ENCODE assay signal across 9 cellular contexts in genomic region chrX:65677954-65678469, GRCh38. TPM values are rescaled to one million over a fixed set of nuclear protein-coding genes. Genes with fewer than 3 reads are reported as not detected.
A peak's percentile ranks its signal among the peaks of the same experiment; 100 is the strongest.
DNase-seq lines count a peak whose midpoint lies in the region; ATAC-seq, FAIRE-seq and TF ChIP-seq lines count a peak whose summit lies in the region.
"Had no signal": no experiment of that assay in that cellular context is flagged by ENCODE, and none has a peak within 500 bp of the region (broad histone marks: within the 10 kb centered on the region; RNA-seq: fewer than 3 reads in every experiment).

No MANE protein-coding gene starts in this region.

- H3K9me3 Mint-ChIP-seq in activated naive CD8-positive, alpha-beta T cell treated with anti-CD3 and anti-CD28 coated beads, Interleukin-2, amount 50 U/mL, for 24 hours = no peaks in the 10 kb centered on the region
- H3K9me3 Mint-ChIP-seq in nephron progenitor cell = peaks cover 37% of the 10 kb centered on the region

- peaks cover 64% of the 10 kb centered on the region for H3K36me3 Mint-ChIP-seq in activated naive CD8-positive, alpha-beta T cell treated with anti-CD3 and anti-CD28 coated beads, Interleukin-2, amount 50 U/mL, for 24 hours (ENCODE audit: low read depth)
- peaks cover 19% of the 10 kb centered on the region for H3K36me3 Mint-ChIP-seq in nephron progenitor cell (ENCODE audit: low read depth)

- no peak for TF ChIP-seq POLR2A in stomach (IDR thresholded peaks at IDR 0.05)

- H3K27me3 Mint-ChIP-seq in activated naive CD8-positive, alpha-beta T cell treated with anti-CD3 and anti-CD28 coated beads, Interleukin-2, amount 50 U/mL, for 24 hours = no peaks in the 10 kb centered on the region
- no peaks in the 10 kb centered on the region for H3K27me3 Mint-ChIP-seq in nephron progenitor cell (ENCODE audit: low read depth, poor library complexity)

- TF ChIP-seq CTCF in HL-60 (IDR thresholded peaks at IDR 0.05; ENCODE audit: insufficient read depth, low read length) = no peak
- TF ChIP-seq CTCF in stomach (IDR thresholded peaks at IDR 0.05) = no peak
- TF ChIP-seq CTCF in nephron progenitor cell (IDR thresholded peaks at IDR 0.05) = no peak

- H3K4me1 Mint-ChIP-seq in activated naive CD8-positive, alpha-beta T cell treated with anti-CD3 and anti-CD28 coated beads, Interleukin-2, amount 50 U/mL, for 24 hours = peaks cover 87% of the 10 kb centered on the region
- H3K4me1 Mint-ChIP-seq in nephron progenitor cell = peaks cover under 1% of the 10 kb centered on the region

- no peak overlapping the region for H3K4me3 ChIP-seq in HL-60 (replicated peaks; ENCODE audit: insufficient read depth, low read length)
- H3K4me3 ChIP-seq in stomach = no peak overlapping the region

- H3K27me3 ChIP-seq in HL-60 (ENCODE audit: insufficient read depth, poor library complexity, severe bottlenecking) = no peaks in the 10 kb centered on the region
- no peaks in the 10 kb centered on the region for H3K27me3 ChIP-seq in stomach

- no peaks in the 10 kb centered on the region for H3K9me3 ChIP-seq in stomach

- WGBS in stomach, 5 donors = 16 to 44% (median 30%) methylated on average over 3 of the region's 3 CpGs

- peak overlapping the region; percentile 50 for H3K4me3 Mint-ChIP-seq in activated naive CD8-positive, alpha-beta T cell treated with anti-CD3 and anti-CD28 coated beads, Interleukin-2, amount 50 U/mL, for 24 hours
- no peak overlapping the region for H3K4me3 Mint-ChIP-seq in nephron progenitor cell

- FAIRE-seq in GM19239 (lab: Jason Lieb, UNC) = no peak
- FAIRE-seq: colon had no signal

- no peak for TF ChIP-seq EP300 in stomach (IDR thresholded peaks at IDR 0.05)

- DNase-seq in HL-60 (ENCODE audit: low read depth in 1 of 2, low spot score in 1 of 2) (no peak), left ventricle myocardium superior (no peak), stomach (no peak), SKM-1 treated with dmso at 0.1 percent for 144 hours (lab: John Stamatoyannopoulos, UW; ENCODE audit: unreplicated experiment) (no peak), GM19239 (ENCODE audit: insufficient read length, low spot score) (no peak), nephron progenitor cell (no peak)
- DNase-seq in activated naive CD8-positive, alpha-beta T cell treated with anti-CD3 and anti-CD28 coated beads, Interleukin-2, amount 50 U/mL, for 24 hours = no peak

- no peak for ATAC-seq in activated naive CD8-positive, alpha-beta T cell treated with anti-CD3 and anti-CD28 coated beads, Interleukin-2, amount 50 U/mL, for 24 hours
- ATAC-seq in left ventricle myocardium superior (peak; percentile 34), GM19023 (IDR thresholded peaks at IDR 0.05; ENCODE audit: unreplicated experiment) (no peak)

- H3K4me1 ChIP-seq in stomach = peaks cover 19 to 82% (median 36%) of the 10 kb centered on the region in 4 donors

- peak overlapping the region; percentile 32; the same call in 1 of the 2 replicates for H3K27ac ChIP-seq in HL-60 (replicated peaks)
- peak overlapping the region; percentile 30 to 95 (median 83) for H3K27ac ChIP-seq in stomach

- H3K27ac Mint-ChIP-seq in activated naive CD8-positive, alpha-beta T cell treated with anti-CD3 and anti-CD28 coated beads, Interleukin-2, amount 50 U/mL, for 24 hours = peak overlapping the region; percentile 77
- no peak overlapping the region for H3K27ac Mint-ChIP-seq in nephron progenitor cell

- H3K36me3 ChIP-seq in stomach = no peaks in the 10 kb centered on the region

- intact Hi-C loops in left ventricle myocardium superior (cut with micrococcal nuclease) (no loop called here), stomach (cut with DNase I; ENCODE audit: low total_unique reads) (no loop called here)

RNA-seq across cellular contexts. Expression of gene MSN, which starts 10.6 kb away (rescaled TPM):
- 91.2 TPM for total RNA-seq in left ventricle myocardium superior
- total RNA-seq in stomach = 10 to 100 TPM; 60.3 to 90.2 (median 82.1) TPM
- 10 to 100 TPM; 50.0 to 86.9 (median 60.0) TPM for polyA plus RNA-seq in stomach
